1 cellular context compared by ENCODE assay signal in genomic region chr4:54663181-54663580, GRCh38.
TF ChIP-seq lines count a peak whose summit lies in the region.

No MANE protein-coding gene starts in this region.

TF ChIP-seq in GM23338, 12 proteins besides CTCF, POLR2A, EP300 and RAD21 (continued from another document):
- no peak for TF ChIP-seq ZNF462 (CRISPR knock-in tag; IDR thresholded peaks at IDR 0.05)
- no peak for TF ChIP-seq ZNF114 (CRISPR knock-in tag; IDR thresholded peaks at IDR 0.05)
- no peak for TF ChIP-seq CREB1 (CRISPR knock-in tag; IDR thresholded peaks at IDR 0.05; ENCODE audit: low read depth)
- TF ChIP-seq NANOG (IDR thresholded peaks at IDR 0.05; ENCODE audit: borderline replicate concordance): no peak
- TF ChIP-seq EZH2 (IDR thresholded peaks at IDR 0.05; ENCODE audit: low read depth, unreplicated experiment): no peak
- no peak for TF ChIP-seq JUNB (IDR thresholded peaks at IDR 0.05; ENCODE audit: unreplicated experiment)
